15 cellular contexts compared by ENCODE assay signal in the genomic region with DNA sequence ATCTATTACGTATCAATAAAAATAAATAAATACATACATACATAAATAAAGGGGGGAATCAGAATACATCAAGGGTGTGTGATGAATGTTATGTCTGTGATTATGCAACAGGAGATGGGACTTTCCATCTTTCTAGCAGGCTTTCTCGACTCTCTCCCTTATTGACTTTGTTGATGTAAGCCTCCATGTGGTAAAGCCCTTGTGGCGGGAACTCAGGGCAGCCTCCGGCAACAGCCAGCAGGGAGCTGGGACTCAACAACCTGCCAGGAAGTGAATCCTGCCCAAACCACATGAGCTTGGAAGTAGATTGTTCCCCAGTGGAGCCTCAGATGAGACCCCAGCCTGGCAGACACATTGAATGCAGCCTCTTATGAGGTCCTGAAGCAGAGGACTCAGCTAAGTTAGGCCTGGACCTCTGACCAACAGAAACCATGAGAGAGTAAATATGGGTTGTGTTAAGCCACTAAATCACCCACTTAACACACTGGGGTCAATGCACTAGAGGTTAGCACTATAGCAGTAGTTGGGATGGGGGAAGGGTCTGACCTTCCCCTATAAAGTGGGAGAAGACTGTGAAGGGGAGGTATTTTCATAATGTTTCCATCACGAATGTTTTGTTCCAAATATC.
DNase-seq lines count a peak whose midpoint lies in the region; ATAC-seq and TF ChIP-seq lines count a peak whose summit lies in the region.
"Had no signal": no experiment of that assay in that cellular context is flagged by ENCODE, and none has a peak within 500 bp of the region (broad histone marks: within the 10 kb centered on the region; RNA-seq: fewer than 3 reads in every experiment).

No MANE protein-coding gene starts in this region.

- no TSS peak for BruUV-seq in Calu3 (replicated peaks; lab: Mats Ljungman, UMichigan)

- H3K9ac ChIP-seq in endodermal cell (ENCODE audit: extremely low read depth, low read length, poor library complexity, severe bottlenecking) (no peak overlapping the region), liver (ENCODE audit: low read depth in 1 of 2, low read length in 2 of 2) (no peak overlapping the region)

- H3K27ac ChIP-seq in endodermal cell (ENCODE audit: low read depth, low read length) (no peak overlapping the region), liver (ENCODE audit: low read depth in 1 of 2, low read length in 2 of 2) (peak overlapping the region; percentile 69 to 89)

- CTCF ChIA-PET in Calu3 (lab: Charles Lee) (no interaction called here), T-cell (lab: Charles Lee) (no interaction called here)

- 85 to 91% methylated on average over 2 to 4 of the region's 5 CpGs for WGBS in endodermal cell (ENCODE audit: insufficient coverage in 1 of 2, insufficient read length in 1 of 2), 2 experiments
- WGBS in liver, result 42% methylated on average over 5 of the region's 5 CpGs

- TF ChIP-seq RAD21 in liver (IDR thresholded peaks at IDR 0.05), result peak; percentile 27 to 45

- H3K27ac Mint-ChIP-seq in Calu3 (ENCODE audit: unreplicated experiment) (peak overlapping the region; percentile 44), endodermal cell (no peak overlapping the region), T-cell (no peak overlapping the region)
- H3K27ac Mint-ChIP-seq: activated naive CD4-positive, alpha-beta T cell treated with anti-CD3 and anti-CD28 coated beads, Interleukin-2, amount 10 ng/mL, durations not matched to agents 7 days and 5 days; stimulated activated naive CD8-positive, alpha-beta T cell treated with anti-CD3 and anti-CD28 coated beads, Interleukin-15, Interleukin-2, amounts not matched to agents 100 ng/mL and 50 ng/mL, for 24 hours had no signal

- H3K36me3 ChIP-seq in endodermal cell (ENCODE audit: control insufficient read depth, insufficient read depth, low read length) (no peaks in the 10 kb centered on the region), liver (ENCODE audit: control insufficient read depth in 4 of 4, insufficient read depth in 3 of 4, low read depth in 1 of 4, low read length in 3 of 4) (no peaks in the 10 kb centered on the region)

- ATAC-seq in T-cell (replicated peaks in 1 of 4) (no peak), GM18502 (IDR thresholded peaks at IDR 0.05; ENCODE audit: poor library complexity, unreplicated experiment) (no peak)
- ATAC-seq: Panc1 had no signal

- TF ChIP-seq CTCF in Calu3 (IDR thresholded peaks at IDR 0.05; ENCODE audit: unreplicated experiment) (no peak), endodermal cell (conservative IDR thresholded peaks at IDR 0.05) (no peak), liver (IDR thresholded peaks at IDR 0.05; ENCODE audit: low read depth, low read length, missing input control) (no peak)

- H3K4me3 ChIP-seq in endodermal cell (ENCODE audit: low read length) (no peak overlapping the region), liver (ENCODE audit: low read depth in 1 of 3, low read length in 3 of 3) (no peak overlapping the region)
- H3K4me3 ChIP-seq: lung had no signal

- POLR2A ChIA-PET in T-cell (lab: Charles Lee), result no interaction called here

- intact Hi-C loops in Calu3 (cut with micrococcal nuclease; ENCODE audit: unreplicated experiment) (loop anchor here (10.0 kb wide), 1 partner anchor 221 kb away; no protein-coding TSS in a partner anchor), posterior cingulate gyrus (cut with DNase I) (no loop called here)

- H3K9me3 Mint-ChIP-seq in Calu3 (ENCODE audit: low read depth, unreplicated experiment) (no peaks in the 10 kb centered on the region), endodermal cell (peaks cover 9% of the 10 kb centered on the region), T-cell (peaks cover 0 to 5% (median 3%) of the 10 kb centered on the region in 3 donors)
- H3K9me3 Mint-ChIP-seq: activated naive CD4-positive, alpha-beta T cell treated with anti-CD3 and anti-CD28 coated beads, Interleukin-2, amount 10 ng/mL, durations not matched to agents 7 days and 5 days; central memory CD8-positive, alpha-beta T cell; stimulated activated naive CD8-positive, alpha-beta T cell treated with anti-CD3 and anti-CD28 coated beads, Interleukin-15, Interleukin-2, amounts not matched to agents 100 ng/mL and 50 ng/mL, for 24 hours had no signal

- no peaks in the 10 kb centered on the region for H3K4me1 ChIP-seq in endodermal cell (ENCODE audit: control insufficient read depth, insufficient read depth, low read length)
- peaks cover 15 to 54% (median 35%) of the 10 kb centered on the region in 4 donors for H3K4me1 ChIP-seq in liver (ENCODE audit: control insufficient read depth in 4 of 4, insufficient read depth in 4 of 4, low read length in 3 of 4)

- peak; percentile 33 for DNase-seq in Calu3
- DNase-seq in NCI-H226, result peak; percentile 10
- peak; percentile 67 for DNase-seq in endodermal cell
- DNase-seq in posterior cingulate gyrus, result no peak
- DNase-seq in NCI-H345 treated with DMSO at 0.1 percent for 48 hours (lab: John Stamatoyannopoulos, UW; ENCODE audit: unreplicated experiment), result no peak
- DNase-seq in T-cell, result no peak
- DNase-seq: activated naive CD4-positive, alpha-beta T cell treated with anti-CD3 and anti-CD28 coated beads, Interleukin-2, amount 10 ng/mL, durations not matched to agents 7 days and 5 days; NCI-H187; NCI-H526 had no signal

- H3K27me3 Mint-ChIP-seq in Calu3 (ENCODE audit: unreplicated experiment) (no peaks in the 10 kb centered on the region), endodermal cell (ENCODE audit: insufficient read depth) (no peaks in the 10 kb centered on the region), T-cell (peaks cover 3 to 5% of the 10 kb centered on the region in 2 donors)
- H3K27me3 Mint-ChIP-seq: stimulated activated naive CD8-positive, alpha-beta T cell treated with anti-CD3 and anti-CD28 coated beads, Interleukin-15, Interleukin-2, amounts not matched to agents 100 ng/mL and 50 ng/mL, for 24 hours had no signal

- no peaks in the 10 kb centered on the region for H3K9me3 ChIP-seq in endodermal cell (ENCODE audit: control insufficient read depth, low read length)
- no peaks in the 10 kb centered on the region for H3K9me3 ChIP-seq in liver (ENCODE audit: control insufficient read depth in 4 of 4, low read length in 3 of 4)

- H3K36me3 Mint-ChIP-seq in Calu3 (ENCODE audit: insufficient read depth, unreplicated experiment) (peaks cover 3% of the 10 kb centered on the region), endodermal cell (ENCODE audit: low read depth) (no peaks in the 10 kb centered on the region), T-cell (no peaks in the 10 kb centered on the region)
- H3K36me3 Mint-ChIP-seq: activated naive CD4-positive, alpha-beta T cell treated with anti-CD3 and anti-CD28 coated beads, Interleukin-2, amount 10 ng/mL, durations not matched to agents 7 days and 5 days had no signal

- no peaks in the 10 kb centered on the region for H3K27me3 ChIP-seq in endodermal cell (ENCODE audit: control insufficient read depth, insufficient read depth, low read length, poor library complexity, severe bottlenecking)
- no peaks in the 10 kb centered on the region for H3K27me3 ChIP-seq in liver (ENCODE audit: control insufficient read depth in 4 of 4, insufficient read depth in 4 of 4, low read length in 3 of 4)

- H3K4me3 Mint-ChIP-seq in Calu3 (ENCODE audit: low read depth, unreplicated experiment) (no peak overlapping the region), endodermal cell (no peak overlapping the region), T-cell (no peak overlapping the region)
- H3K4me3 Mint-ChIP-seq: activated naive CD4-positive, alpha-beta T cell treated with anti-CD3 and anti-CD28 coated beads, Interleukin-2, amount 10 ng/mL, durations not matched to agents 7 days and 5 days; central memory CD8-positive, alpha-beta T cell; stimulated activated naive CD8-positive, alpha-beta T cell treated with anti-CD3 and anti-CD28 coated beads, Interleukin-15, Interleukin-2, amounts not matched to agents 100 ng/mL and 50 ng/mL, for 24 hours had no signal

- H3K4me1 Mint-ChIP-seq in Calu3 (ENCODE audit: low read depth, unreplicated experiment) (peaks cover 65% of the 10 kb centered on the region), endodermal cell (peaks cover 4% of the 10 kb centered on the region), T-cell (no peaks in the 10 kb centered on the region)
- H3K4me1 Mint-ChIP-seq: activated naive CD4-positive, alpha-beta T cell treated with anti-CD3 and anti-CD28 coated beads, Interleukin-2, amount 10 ng/mL, durations not matched to agents 7 days and 5 days; central memory CD8-positive, alpha-beta T cell had no signal

TF ChIP-seq in liver, 16 proteins besides CTCF, POLR2A, EP300 and RAD21 (continues in another document):
- TF ChIP-seq HNF4G (IDR thresholded peaks at IDR 0.05), result no peak
- TF ChIP-seq NR2F2 (IDR thresholded peaks at IDR 0.05), result no peak
- TF ChIP-seq, protein P1, sequence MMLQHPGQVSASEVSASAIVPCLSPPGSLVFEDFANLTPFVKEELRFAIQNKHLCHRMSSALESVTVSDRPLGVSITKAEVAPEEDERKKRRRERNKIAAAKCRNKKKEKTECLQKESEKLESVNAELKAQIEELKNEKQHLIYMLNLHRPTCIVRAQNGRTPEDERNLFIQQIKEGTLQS (IDR thresholded peaks at IDR 0.05), result peak; percentile 80
- TF ChIP-seq, protein P2, sequence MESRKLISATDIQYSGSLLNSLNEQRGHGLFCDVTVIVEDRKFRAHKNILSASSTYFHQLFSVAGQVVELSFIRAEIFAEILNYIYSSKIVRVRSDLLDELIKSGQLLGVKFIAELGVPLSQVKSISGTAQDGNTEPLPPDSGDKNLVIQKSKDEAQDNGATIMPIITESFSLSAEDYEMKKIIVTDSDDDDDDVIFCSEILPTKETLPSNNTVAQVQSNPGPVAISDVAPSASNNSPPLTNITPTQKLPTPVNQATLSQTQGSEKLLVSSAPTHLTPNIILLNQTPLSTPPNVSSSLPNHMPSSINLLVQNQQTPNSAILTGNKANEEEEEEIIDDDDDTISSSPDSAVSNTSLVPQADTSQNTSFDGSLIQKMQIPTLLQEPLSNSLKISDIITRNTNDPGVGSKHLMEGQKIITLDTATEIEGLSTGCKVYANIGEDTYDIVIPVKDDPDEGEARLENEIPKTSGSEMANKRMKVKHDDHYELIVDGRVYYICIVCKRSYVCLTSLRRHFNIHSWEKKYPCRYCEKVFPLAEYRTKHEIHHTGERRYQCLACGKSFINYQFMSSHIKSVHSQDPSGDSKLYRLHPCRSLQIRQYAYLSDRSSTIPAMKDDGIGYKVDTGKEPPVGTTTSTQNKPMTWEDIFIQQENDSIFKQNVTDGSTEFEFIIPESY (IDR thresholded peaks at IDR 0.05), result peak; percentile 53
- no peak for TF ChIP-seq GABPA (IDR thresholded peaks at IDR 0.05 in 1 of 2, conservative IDR thresholded peaks at IDR 0.05 in 1 of 2)
- peak; percentile 63 to 71 for TF ChIP-seq HNF4A (conservative IDR thresholded peaks at IDR 0.05)
- TF ChIP-seq FOXA1 (IDR thresholded peaks at IDR 0.05), result peak; percentile 98

Comparison
In these comparisons a context has a peak if more than half of its experiments do, and no peak if none do; other contexts are left out.
1. DNase-seq: peak in Calu3 (single experiment), NCI-H226 (single experiment) and endodermal cell (single experiment); none in posterior cingulate gyrus (0 of 10), NCI-H345 treated with DMSO at 0.1 percent for 48 hours (single experiment) and T-cell (0 of 34).